ENCODE assay signal across 13 cellular contexts in the genomic region with DNA sequence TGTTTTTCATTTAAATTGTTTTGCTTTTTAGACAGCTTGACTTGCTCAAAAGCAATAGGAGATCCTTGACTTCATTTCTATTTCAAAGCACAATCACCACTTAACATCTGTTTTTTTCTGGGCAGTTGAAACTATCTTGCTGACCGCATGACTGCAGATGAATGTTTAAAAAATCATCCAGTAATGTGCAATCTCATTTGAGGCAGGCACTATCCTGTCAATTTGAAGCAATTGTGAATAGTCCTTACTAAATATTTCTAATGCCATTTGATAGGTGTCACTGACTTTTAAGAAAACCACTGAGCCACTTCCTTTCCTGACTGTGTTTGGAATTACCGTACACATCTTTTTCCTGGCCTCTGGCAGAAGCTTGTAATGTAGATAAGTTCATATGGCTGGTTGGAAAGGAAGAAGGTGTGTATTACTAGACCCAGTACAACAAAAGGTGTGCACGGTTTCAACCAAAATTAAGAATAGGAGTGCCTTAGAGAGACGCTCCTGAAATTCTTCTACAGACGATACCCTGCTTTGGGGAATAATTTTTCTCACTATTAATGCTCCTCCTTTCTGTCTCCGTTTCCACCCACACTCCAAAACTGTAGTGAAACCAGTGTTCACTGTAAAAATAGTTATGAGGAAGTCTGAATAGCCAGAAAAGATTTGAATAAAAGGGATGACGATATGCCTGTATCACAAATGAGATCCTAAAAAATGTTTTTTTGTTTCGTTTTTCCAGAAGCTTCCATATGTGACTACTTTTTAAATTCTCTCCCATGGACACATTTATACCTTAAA.
A peak's percentile ranks its signal among the peaks of the same experiment; 100 is the strongest.
DNase-seq lines count a peak whose midpoint lies in the region; ATAC-seq, FAIRE-seq and TF ChIP-seq lines count a peak whose summit lies in the region.
"Had no signal": no experiment of that assay in that cellular context is flagged by ENCODE, and none has a peak within 500 bp of the region (broad histone marks: within the 10 kb centered on the region; RNA-seq: fewer than 3 reads in every experiment).

No MANE protein-coding gene starts in this region.

- DNase-seq in NOMO-1 treated with DMSO at 0.1 percent for 48 hours (lab: John Stamatoyannopoulos, UW; ENCODE audit: unreplicated experiment) (peak; percentile 14), NOMO-1 treated with dmso at 0.1 percent for 144 hours (lab: John Stamatoyannopoulos, UW; ENCODE audit: unreplicated experiment) (no peak), fibroblast of mammary gland (ENCODE audit: low read depth) (peak; percentile 82), T1000 (lab: John Stamatoyannopoulos, UW) (no peak), NCI-H187 treated with DMSO at 0.1 percent for 48 hours (lab: John Stamatoyannopoulos, UW) (no peak), T-cell (no peak), HepG2 (ENCODE audit: low spot score) (no peak)
- DNase-seq: NCI-H187; stimulated activated naive CD4-positive, alpha-beta T cell treated with Interleukin-2 at 50 U/mL for 16 hours had no signal

- no peaks in the 10 kb centered on the region for H3K4me1 ChIP-seq in HepG2 (ENCODE audit: insufficient read depth, low read length)

- no peaks in the 10 kb centered on the region for H3K79me2 ChIP-seq in HepG2 (ENCODE audit: insufficient read depth, low read length)

- no peak overlapping the region for H3K27ac ChIP-seq in HepG2 (ENCODE audit: extremely low read length, insufficient read depth, low read length)
- H3K27ac ChIP-seq: 22Rv1, HL-60 had no signal

- no peak overlapping the region for H3K27ac Mint-ChIP-seq in T-cell
- H3K27ac Mint-ChIP-seq: dendritic cell treated with granulocyte-macrophage colony-stimulating factor and Interleukin-4, amounts not matched to agents 40 ng/mL and 50 ng/mL, for 4 days had no signal

- no peak for TF ChIP-seq CTCF in fibroblast of mammary gland (conservative IDR thresholded peaks at IDR 0.05; ENCODE audit: control insufficient read depth, insufficient read depth, low read depth, low read length)
- TF ChIP-seq CTCF in HepG2 (CRISPR knock-in tag; IDR thresholded peaks at IDR 0.05), result no peak

- CTCF ChIA-PET in T-cell (lab: Charles Lee), result no interaction called here
- CTCF ChIA-PET in HepG2 (lab: Yijun Ruan, JAX; ENCODE audit: low intra/inter-chr PET ratio, low total read pairs), result no interaction called here

- H3K36me3 ChIP-seq in HepG2 (replicated peaks in 1 of 2; ENCODE audit: control insufficient read depth in 1 of 2, insufficient read depth in 2 of 2, low read length in 2 of 2), result no peaks in the 10 kb centered on the region

- peaks cover 7 to 13% of the 10 kb centered on the region in 2 donors for H3K27me3 Mint-ChIP-seq in T-cell

- H4K20me1 ChIP-seq in HepG2 (ENCODE audit: insufficient read depth, low read length), result no peaks in the 10 kb centered on the region

- H3K4me2 ChIP-seq in HepG2 (ENCODE audit: low read depth, low read length), result no peak overlapping the region

- H2AFZ ChIP-seq in HepG2 (ENCODE audit: low read length), result no peak overlapping the region

- H3K36me3 Mint-ChIP-seq in T-cell, result no peaks in the 10 kb centered on the region

- H3K4me3 ChIP-seq in fibroblast of mammary gland (ENCODE audit: control insufficient read depth, low read depth, low read length), result no peak overlapping the region
- H3K4me3 ChIP-seq in HepG2 (replicated peaks in 1 of 3; ENCODE audit: insufficient read depth in 1 of 3, low read depth in 2 of 3, low read length in 3 of 3), result no peak overlapping the region

- H3K9ac ChIP-seq in HepG2 (ENCODE audit: insufficient read depth, low read depth, low read length), result no peak overlapping the region

- no peak for TF ChIP-seq EP300 in HepG2 (IDR thresholded peaks at IDR 0.05; ENCODE audit: low read depth in 2 of 2, low read length in 2 of 2)
- no peak for TF ChIP-seq EP300 in HepG2 (CRISPR knock-in tag; IDR thresholded peaks at IDR 0.05; ENCODE audit: borderline replicate concordance)

- no peaks in the 10 kb centered on the region for H3K9me3 ChIP-seq in HepG2 (ENCODE audit: low read length)

- no TSS peak for BruUV-seq in HepG2 (replicated peaks; lab: Mats Ljungman, UMichigan)

- WGBS in HepG2 (ENCODE audit: low lambda C conversion rate), result 18% methylated on average over 8 of the region's 8 CpGs

- TF ChIP-seq POLR2A in HepG2 (IDR thresholded peaks at IDR 0.05; ENCODE audit: insufficient read depth in 1 of 2, low read depth in 2 of 2, low read length in 2 of 2), result no peak

- no peaks in the 10 kb centered on the region for H3K9me3 Mint-ChIP-seq in T-cell
- H3K9me3 Mint-ChIP-seq: dendritic cell treated with granulocyte-macrophage colony-stimulating factor and Interleukin-4, amounts not matched to agents 40 ng/mL and 50 ng/mL, for 4 days had no signal

- FAIRE-seq in HepG2 (lab: Jason Lieb, UNC), result no peak

- H3K4me1 Mint-ChIP-seq in T-cell, result no peaks in the 10 kb centered on the region

- ATAC-seq in SK-N-SH treated with all-trans-retinoic acid at 6 μM for 48 hours, result peak; percentile 71
- no peak for ATAC-seq in T-cell (replicated peaks in 1 of 4)
- no peak for ATAC-seq in HepG2

- POLR2A ChIA-PET in T-cell (lab: Charles Lee) (no interaction called here), HepG2 (lab: Yijun Ruan, JAX) (no interaction called here)

- no peak for TF ChIP-seq RAD21 in HepG2 (CRISPR knock-in tag; IDR thresholded peaks at IDR 0.05)

- intact Hi-C loops in HepG2 (cut with micrococcal nuclease; ENCODE audit: unreplicated experiment), result no loop called here

- H3K27me3 ChIP-seq in HepG2 (ENCODE audit: control insufficient read depth in 1 of 2, insufficient read depth in 2 of 2, low read length in 2 of 2), result 0 out of 5 replicates have a peak, but pooled peaks cover 0 to 4% of the 10 kb centered on the region in 2 experiments

- H3K4me3 Mint-ChIP-seq in T-cell, result no peak overlapping the region
- H3K4me3 Mint-ChIP-seq: dendritic cell treated with granulocyte-macrophage colony-stimulating factor and Interleukin-4, amounts not matched to agents 40 ng/mL and 50 ng/mL, for 4 days had no signal

- in situ Hi-C loops in HepG2 (cut with HindIII; ENCODE audit: extremely low pct_ligation_motif_present, low pct_unique_long_range_greater_than_20kb), result no loop called here

TF ChIP-seq in SK-N-SH treated with all-trans-retinoic acid at 6 μM for 48 hours, 23 proteins besides CTCF, POLR2A, EP300 and RAD21:
- no peak for TF ChIP-seq ESRRG (CRISPR knock-in tag; IDR thresholded peaks at IDR 0.05)
- TF ChIP-seq RARB (CRISPR knock-in tag; IDR thresholded peaks at IDR 0.05), result no peak

TF ChIP-seq in HepG2, 621 proteins besides CTCF, POLR2A, EP300 and RAD21 (continues in another document):
- TF ChIP-seq TCF12 (IDR thresholded peaks at IDR 0.05) (no peak), TCF12 (CRISPR knock-in tag; IDR thresholded peaks at IDR 0.05) (no peak), GATAD2A (CRISPR knock-in tag; IDR thresholded peaks at IDR 0.05) (no peak), MED13 (CRISPR knock-in tag; IDR thresholded peaks at IDR 0.05) (no peak), SOX5 (CRISPR knock-in tag; IDR thresholded peaks at IDR 0.05; ENCODE audit: borderline replicate concordance) (no peak), U2AF1 (optimal IDR thresholded peaks at IDR 0.05; ENCODE audit: low read depth, low read length) (no peak), ZBTB8A (CRISPR knock-in tag; IDR thresholded peaks at IDR 0.05; ENCODE audit: borderline replicate concordance, low read depth) (no peak)
- TF ChIP-seq, protein P1, sequence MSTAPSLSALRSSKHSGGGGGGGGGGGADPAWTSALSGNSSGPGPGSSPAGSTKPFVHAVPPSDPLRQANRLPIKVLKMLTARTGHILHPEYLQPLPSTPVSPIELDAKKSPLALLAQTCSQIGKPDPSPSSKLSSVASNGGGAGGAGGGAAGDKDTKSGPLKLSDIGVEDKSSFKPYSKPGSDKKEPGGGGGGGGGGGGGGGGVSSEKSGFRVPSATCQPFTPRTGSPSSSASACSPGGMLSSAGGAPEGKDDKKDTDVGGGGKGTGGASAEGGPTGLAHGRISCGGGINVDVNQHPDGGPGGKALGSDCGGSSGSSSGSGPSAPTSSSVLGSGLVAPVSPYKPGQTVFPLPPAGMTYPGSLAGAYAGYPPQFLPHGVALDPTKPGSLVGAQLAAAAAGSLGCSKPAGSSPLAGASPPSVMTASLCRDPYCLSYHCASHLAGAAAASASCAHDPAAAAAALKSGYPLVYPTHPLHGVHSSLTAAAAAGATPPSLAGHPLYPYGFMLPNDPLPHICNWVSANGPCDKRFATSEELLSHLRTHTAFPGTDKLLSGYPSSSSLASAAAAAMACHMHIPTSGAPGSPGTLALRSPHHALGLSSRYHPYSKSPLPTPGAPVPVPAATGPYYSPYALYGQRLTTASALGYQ (CRISPR knock-in tag; IDR thresholded peaks at IDR 0.05), result no peak
- TF ChIP-seq, protein P2, sequence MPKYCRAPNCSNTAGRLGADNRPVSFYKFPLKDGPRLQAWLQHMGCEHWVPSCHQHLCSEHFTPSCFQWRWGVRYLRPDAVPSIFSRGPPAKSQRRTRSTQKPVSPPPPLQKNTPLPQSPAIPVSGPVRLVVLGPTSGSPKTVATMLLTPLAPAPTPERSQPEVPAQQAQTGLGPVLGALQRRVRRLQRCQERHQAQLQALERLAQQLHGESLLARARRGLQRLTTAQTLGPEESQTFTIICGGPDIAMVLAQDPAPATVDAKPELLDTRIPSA (CRISPR knock-in tag; IDR thresholded peaks at IDR 0.05; ENCODE audit: borderline replicate concordance), result no peak

Comparison
In these comparisons a context has a peak if more than half of its experiments do, and no peak if none do; other contexts are left out.
1. DNase-seq: peak in NOMO-1 treated with DMSO at 0.1 percent for 48 hours (single experiment) and fibroblast of mammary gland (single experiment); none in NOMO-1 treated with dmso at 0.1 percent for 144 hours (single experiment), T1000 (single experiment), NCI-H187 treated with DMSO at 0.1 percent for 48 hours (single experiment), T-cell (0 of 34) and HepG2 (single experiment).